ENCODE assay signal across 36 cellular contexts in genomic region chr7:149696313-149696712, GRCh38.
"Had no signal": no experiment of that assay in that cellular context is flagged by ENCODE, and none has a peak within 500 bp of the region (broad histone marks: within the 10 kb centered on the region; RNA-seq: fewer than 3 reads in every experiment).

No MANE protein-coding gene starts in this region.

- H3K36me3 ChIP-seq: MG63 had no signal

- H3K27me3 ChIP-seq: MG63 had no signal

- DNase-seq: Karpas-422, Kasumi-1, MG63, MM.1S, MV-4-11, NCI-H1048, NCI-H1092, NCI-H1092 treated with DMSO at 0.1 percent for 48 hours, NCI-H1105, NCI-H1105 treated with DMSO at 0.1 percent for 48 hours, NCI-H1417, NCI-H1417 treated with DMSO at 0.1 percent for 48 hours, NCI-H1436, NCI-H1436 treated with DMSO at 0.1 percent for 48 hours, NCI-H146, NCI-H1694, NCI-H1694 treated with DMSO at 0.1 percent for 48 hours, NCI-H187, NCI-H187 treated with DMSO at 0.1 percent for 48 hours, NCI-H1930, NCI-H2029, NCI-H2029 treated with DMSO at 0.1 percent for 48 hours, NCI-H2081, NCI-H2081 treated with DMSO at 0.1 percent for 48 hours, NCI-H2107, NCI-H2171, NCI-H2171 treated with DMSO at 0.1 percent for 48 hours, NCI-H2227 treated with DMSO at 0.1 percent for 48 hours, NCI-H226, NCI-H345, NCI-H446, NCI-H446 treated with DMSO at 0.1 percent for 48 hours, NCI-H510A, NCI-H510A treated with DMSO at 0.1 percent for 48 hours, NCI-H524, NCI-H524 treated with DMSO at 0.1 percent for 48 hours had no signal

- H3K4me3 ChIP-seq: MG63 had no signal
